ENCODE assay signal across 8 cellular contexts in genomic region chr1:227786673-227787512, GRCh38. TPM values are rescaled to one million over a fixed set of nuclear protein-coding genes. Genes with fewer than 3 reads are reported as not detected.
DNase-seq lines count a peak whose midpoint lies in the region; ATAC-seq and TF ChIP-seq lines count a peak whose summit lies in the region.

No MANE protein-coding gene starts in this region.

- H3K4me1 ChIP-seq in RWPE2 (ENCODE audit: insufficient read depth, poor library complexity, severe bottlenecking) (no peaks in the 10 kb centered on the region), esophagus squamous epithelium (peaks cover 13 to 60% (median 19%) of the 10 kb centered on the region in 3 donors), SJCRH30 (no peaks in the 10 kb centered on the region; the same call in 1 of the 2 replicates)

- intact Hi-C loops in esophagus squamous epithelium (cut with DNase I): loop anchor here (5.0 to 10.0 kb wide), 2 partner anchors 100 to 298 kb away; partner anchors contain the start of gene ARF1

- peaks cover 13% of the 10 kb centered on the region for H3K4me1 Mint-ChIP-seq in T-helper 2 cell treated with Interferon-gamma antibody and Interleukin-4, amounts not matched to agents 5 μg/mL and 100 μg/mL, for 36 hours (ENCODE audit: low read depth)

- H3K36me3 ChIP-seq in RWPE2 (ENCODE audit: low read depth) (no peaks in the 10 kb centered on the region), esophagus squamous epithelium (peaks cover 0 to 8% (median 0%) of the 10 kb centered on the region in 3 donors), SJCRH30 (peaks cover 5% of the 10 kb centered on the region; the same call in 1 of the 2 replicates)

- TF ChIP-seq POLR2A in esophagus squamous epithelium (IDR thresholded peaks at IDR 0.05): no peak

- H3K9me3 ChIP-seq in RWPE2 (ENCODE audit: severe bottlenecking) (no peaks in the 10 kb centered on the region), esophagus squamous epithelium (no peaks in the 10 kb centered on the region), SJCRH30 (replicated peaks) (no peaks in the 10 kb centered on the region)

- peak overlapping the region; percentile 78 for H3K4me3 Mint-ChIP-seq in T-helper 2 cell treated with Interferon-gamma antibody and Interleukin-4, amounts not matched to agents 5 μg/mL and 100 μg/mL, for 36 hours

- no peaks in the 10 kb centered on the region for H3K27me3 ChIP-seq in RWPE2 (ENCODE audit: insufficient read depth, poor library complexity, severe bottlenecking)
- H3K27me3 ChIP-seq in esophagus squamous epithelium: peaks cover 0 to 14% (median 0%) of the 10 kb centered on the region in 4 donors
- H3K27me3 ChIP-seq in SJCRH30: no peaks in the 10 kb centered on the region

- no peak for DNase-seq in T-helper 2 cell treated with Interferon-gamma antibody and Interleukin-4, amounts not matched to agents 5 μg/mL and 100 μg/mL, for 36 hours (ENCODE audit: low spot score)
- no peak for DNase-seq in T-helper 2 cell
- DNase-seq in RWPE2 (ENCODE audit: low spot score): no peak
- no peak for DNase-seq in esophagus squamous epithelium (lab: John Stamatoyannopoulos, UW)
- peak; percentile 22 for DNase-seq in omental fat pad (ENCODE audit: low spot score)
- no peak for DNase-seq in SJCRH30

- H3K27ac Mint-ChIP-seq in T-helper 2 cell treated with Interferon-gamma antibody and Interleukin-4, amounts not matched to agents 5 μg/mL and 100 μg/mL, for 36 hours: no peak overlapping the region

- H3K4me3 ChIP-seq in RWPE2 (ENCODE audit: severe bottlenecking): peak overlapping the region; percentile 27
- H3K4me3 ChIP-seq in esophagus squamous epithelium: peak overlapping the region; percentile 47 to 87 (median 74)
- no peak overlapping the region for H3K4me3 ChIP-seq in SJCRH30

- no peaks in the 10 kb centered on the region for H3K27me3 Mint-ChIP-seq in T-helper 2 cell treated with Interferon-gamma antibody and Interleukin-4, amounts not matched to agents 5 μg/mL and 100 μg/mL, for 36 hours (ENCODE audit: low read depth)

- no peak for ATAC-seq in RWPE2 (ENCODE audit: low read depth)
- peak; percentile 12 for ATAC-seq in omental fat pad (ENCODE audit: low FRiP score)
- no peak for ATAC-seq in GM21381 (IDR thresholded peaks at IDR 0.05; ENCODE audit: unreplicated experiment)
- ATAC-seq in GM21360 (IDR thresholded peaks at IDR 0.05; ENCODE audit: unreplicated experiment): no peak

- TF ChIP-seq CTCF in RWPE2 (IDR thresholded peaks at IDR 0.05; ENCODE audit: poor library complexity, severe bottlenecking) (no peak), esophagus squamous epithelium (IDR thresholded peaks at IDR 0.05) (no peak), omental fat pad (IDR thresholded peaks at IDR 0.05) (no peak)

- no peaks in the 10 kb centered on the region for H3K9me3 Mint-ChIP-seq in T-helper 2 cell treated with Interferon-gamma antibody and Interleukin-4, amounts not matched to agents 5 μg/mL and 100 μg/mL, for 36 hours

- 24 to 43% methylated on average over 16 to 21 of the region's 45 CpGs for WGBS in esophagus squamous epithelium, 2 donors

- H3K27ac ChIP-seq in RWPE2 (ENCODE audit: poor library complexity, severe bottlenecking) (no peak overlapping the region), esophagus squamous epithelium (peak overlapping the region; percentile 80 to 95 (median 87)), SJCRH30 (no peak overlapping the region)

- peaks cover 7% of the 10 kb centered on the region for H3K36me3 Mint-ChIP-seq in T-helper 2 cell treated with Interferon-gamma antibody and Interleukin-4, amounts not matched to agents 5 μg/mL and 100 μg/mL, for 36 hours (ENCODE audit: low read depth)

RNA-seq across cellular contexts. Expression of gene PRSS38, which starts 28.6 kb away (rescaled TPM):
- total RNA-seq in esophagus squamous epithelium: not detected
- total RNA-seq in omental fat pad: not detected
- not detected in 2 replicates for total RNA-seq in SJCRH30 (2014; rRNA removed; shearing (Covaris generic))

RNA-seq across cellular contexts. Expression of gene SNAP47, which starts 51.7 kb away (rescaled TPM):
- total RNA-seq in esophagus squamous epithelium (10 to 100 TPM; 11.3 to 28.5 (median 20.2) TPM), omental fat pad (10 to 100 TPM; 23.7 to 63.2 (median 31.2) TPM)
- 37.8 and 40.0 TPM in 2 replicates for total RNA-seq in SJCRH30 (2014; rRNA removed; shearing (Covaris generic))

RNA-seq across cellular contexts. Expression of gene JMJD4, which starts 51.8 kb away (rescaled TPM):
- 10 to 100 TPM; 13.4 to 20.0 (median 16.7) TPM for total RNA-seq in esophagus squamous epithelium
- 10 to 100 TPM; 22.7 to 33.9 (median 25.1) TPM for total RNA-seq in omental fat pad
- total RNA-seq in SJCRH30 (2014; rRNA removed; shearing (Covaris generic)): 23.4 and 23.8 TPM in 2 replicates

Comparison
In these comparisons a context has a peak if more than half of its experiments do, and no peak if none do; other contexts are left out.
1. H3K27ac ChIP-seq: peak in esophagus squamous epithelium (4 of 4); none in RWPE2 (single experiment) and SJCRH30 (single experiment).